ENCODE assay signal across 22 cellular contexts in the genomic region with DNA sequence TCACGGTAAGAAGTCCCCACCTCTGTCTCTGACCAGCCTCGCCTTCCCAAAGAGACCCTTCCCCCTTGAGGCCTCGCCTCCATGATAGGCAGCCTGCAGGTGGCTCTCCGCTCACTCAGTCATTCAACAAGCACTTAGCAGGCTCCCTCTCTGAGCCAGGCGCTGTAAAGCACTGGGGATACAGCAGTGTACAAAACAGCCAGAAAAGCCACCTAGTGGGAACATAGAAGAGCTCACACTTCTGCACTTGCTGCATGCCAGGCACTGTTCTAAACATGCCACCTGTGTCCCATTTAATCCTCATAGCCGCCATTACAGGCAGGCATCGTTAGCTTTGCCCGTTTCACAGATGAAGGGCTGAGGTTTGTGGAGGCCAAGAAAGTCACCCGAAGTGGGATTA. TPM values are rescaled to one million over a fixed set of nuclear protein-coding genes. Genes with fewer than 3 reads are reported as not detected.
DNase-seq lines count a peak whose midpoint lies in the region; ATAC-seq, FAIRE-seq and TF ChIP-seq lines count a peak whose summit lies in the region.
"Had no signal": no experiment of that assay in that cellular context is flagged by ENCODE, and none has a peak within 500 bp of the region (broad histone marks: within the 10 kb centered on the region; RNA-seq: fewer than 3 reads in every experiment).

No MANE protein-coding gene starts in this region.

- peaks cover 3% of the 10 kb centered on the region for H3K4me1 Mint-ChIP-seq in neural progenitor cell
- H3K4me1 Mint-ChIP-seq: activated naive CD4-positive, alpha-beta T cell treated with anti-CD3 and anti-CD28 coated beads, Interleukin-2, amount 50 U/mL, for 24 hours had no signal

- RAD21 ChIA-PET in GM12878 (lab: Charles Lee; ENCODE audit: unreplicated experiment) = interaction anchor here (0.5 to 1.4 kb wide), 2 partner anchors 100 to 221 kb away, joined by 3 to 4 read pairs; no protein-coding TSS in a partner anchor

- no peak overlapping the region for H2AFZ ChIP-seq in Loucy (ENCODE audit: low read length)
- H2AFZ ChIP-seq in GM12878 (ENCODE audit: control insufficient read depth, low read depth, low read length) = no peak overlapping the region
- no peak overlapping the region for H2AFZ ChIP-seq in neural progenitor cell (replicated peaks)
- H2AFZ ChIP-seq: hepatocyte, parathyroid adenoma had no signal

- POLR2A ChIA-PET in GM12878 (lab: Charles Lee) = interaction anchor here (0.5 to 0.6 kb wide), 2 partner anchors 14 to 155 kb away, joined by 4 read pairs; no protein-coding TSS in a partner anchor

- H3K4me1 ChIP-seq in Loucy (ENCODE audit: insufficient read depth, low read length, poor library complexity, severe bottlenecking) (no peaks in the 10 kb centered on the region), GM12878 (ENCODE audit: control insufficient read depth, insufficient read depth, low read length) (no peaks in the 10 kb centered on the region; the same call in 1 of the 2 replicates), neural progenitor cell (no peaks in the 10 kb centered on the region)
- H3K4me1 ChIP-seq: ascending aorta, Caco-2, parathyroid adenoma, sigmoid colon, tibial artery had no signal

- intact Hi-C loops in GM12878 (cut with micrococcal nuclease; ENCODE audit: unreplicated experiment) = no loop called here

- no peaks in the 10 kb centered on the region for H4K20me1 ChIP-seq in Loucy (ENCODE audit: insufficient read depth, low read length, poor library complexity, severe bottlenecking)
- no peaks in the 10 kb centered on the region for H4K20me1 ChIP-seq in GM12878 (ENCODE audit: control insufficient read depth, insufficient read depth)
- H4K20me1 ChIP-seq in neural progenitor cell (ENCODE audit: low read depth) = no peaks in the 10 kb centered on the region

- FAIRE-seq in GM12878 (lab: Jason Lieb, UNC) = no peak
- FAIRE-seq: islet of Langerhans had no signal

- no TSS peak for BruUV-seq in GM12878 (replicated peaks; lab: Mats Ljungman, UMichigan)

- no peaks in the 10 kb centered on the region for H3K27me3 ChIP-seq in Loucy (ENCODE audit: insufficient read depth, low read length, poor library complexity, severe bottlenecking)
- H3K27me3 ChIP-seq in GM12878 (replicated peaks in 1 of 2; ENCODE audit: control insufficient read depth in 2 of 2, insufficient read depth in 2 of 2, low read length in 1 of 2) = no peaks in the 10 kb centered on the region
- no peaks in the 10 kb centered on the region for H3K27me3 ChIP-seq in neural progenitor cell
- H3K27me3 ChIP-seq: ascending aorta, hepatocyte, sigmoid colon, tibial artery had no signal

- SMC1A ChIA-PET in GM12878 (lab: Charles Lee; ENCODE audit: uncharacterized antibody, unreplicated experiment) = interaction anchor here (1.5 to 2.0 kb wide), 2 partner anchors 39 to 50 kb away, joined by 3 to 4 read pairs; no protein-coding TSS in a partner anchor

- no peak overlapping the region for H3K4me3 Mint-ChIP-seq in neural progenitor cell
- H3K4me3 Mint-ChIP-seq: activated naive CD4-positive, alpha-beta T cell treated with anti-CD3 and anti-CD28 coated beads, Interleukin-2, amount 50 U/mL, for 24 hours; memory B cell; naive thymus-derived CD4-positive, alpha-beta T cell had no signal

- TF ChIP-seq EP300 in GM12878 (IDR thresholded peaks at IDR 0.05; ENCODE audit: borderline replicate concordance in 1 of 2, control insufficient read depth in 1 of 2, low read depth in 2 of 2, low read length in 2 of 2) = no peak

- peak overlapping the region; percentile 17 for H3K27ac Mint-ChIP-seq in neural progenitor cell
- H3K27ac Mint-ChIP-seq: activated naive CD4-positive, alpha-beta T cell treated with anti-CD3 and anti-CD28 coated beads, Interleukin-2, amount 50 U/mL, for 24 hours; memory B cell; naive thymus-derived CD4-positive, alpha-beta T cell had no signal

- peak; percentile 36; the same call in 2 of the 3 replicates for ATAC-seq in GM12878
- no peak for ATAC-seq in HG03108 (IDR thresholded peaks at IDR 0.05; ENCODE audit: unreplicated experiment)
- no peak for ATAC-seq in GM21737 (IDR thresholded peaks at IDR 0.05; ENCODE audit: unreplicated experiment)
- ATAC-seq: activated CD4-positive, CD25-positive, alpha-beta regulatory T cell treated with anti-CD3 and anti-CD28 coated beads, Interleukin-2, amount 50 U/mL, for 24 hours had no signal

- no peak overlapping the region for H3K4me3 ChIP-seq in Loucy (ENCODE audit: low read length, poor library complexity, severe bottlenecking)
- H3K4me3 ChIP-seq in GM12878 = no peak overlapping the region
- H3K4me3 ChIP-seq in neural progenitor cell = no peak overlapping the region
- H3K4me3 ChIP-seq: ascending aorta, hepatocyte, sigmoid colon, SK-N-MC, tibial artery had no signal

- no peak for TF ChIP-seq POLR2A in GM12878 (IDR thresholded peaks at IDR 0.05; ENCODE audit: low read depth, low read length)

- H3K36me3 ChIP-seq in Loucy (ENCODE audit: insufficient read depth, low read length) (no peaks in the 10 kb centered on the region), GM12878 (ENCODE audit: control insufficient read depth in 2 of 2, insufficient read depth in 2 of 2, low read length in 1 of 2) (no peaks in the 10 kb centered on the region), neural progenitor cell (no peaks in the 10 kb centered on the region)

- H3K36me3 Mint-ChIP-seq in neural progenitor cell = no peaks in the 10 kb centered on the region

- H3K27me3 Mint-ChIP-seq in neural progenitor cell (ENCODE audit: insufficient read depth, low read depth) = peaks cover 16% of the 10 kb centered on the region
- H3K27me3 Mint-ChIP-seq: activated naive CD4-positive, alpha-beta T cell treated with anti-CD3 and anti-CD28 coated beads, Interleukin-2, amount 50 U/mL, for 24 hours; memory B cell; naive thymus-derived CD4-positive, alpha-beta T cell had no signal

- H3K79me2 ChIP-seq in Loucy (ENCODE audit: insufficient read depth, low read length) (no peaks in the 10 kb centered on the region), GM12878 (ENCODE audit: control insufficient read depth, insufficient read depth, low read length) (no peaks in the 10 kb centered on the region), neural progenitor cell (ENCODE audit: low read depth) (no peaks in the 10 kb centered on the region)
- H3K79me2 ChIP-seq: hepatocyte, parathyroid adenoma had no signal

- H3K9ac ChIP-seq in Loucy (ENCODE audit: low read depth, low read length, poor library complexity, severe bottlenecking) (no peak overlapping the region), GM12878 (ENCODE audit: control insufficient read depth, insufficient read depth, low read length) (no peak overlapping the region), neural progenitor cell (no peak overlapping the region)
- H3K9ac ChIP-seq: parathyroid adenoma had no signal

- H3K9me3 ChIP-seq in Loucy (ENCODE audit: insufficient read depth, low read depth, low read length) (no peaks in the 10 kb centered on the region), GM12878 (replicated peaks; ENCODE audit: control insufficient read depth, insufficient read depth, low read length) (no peaks in the 10 kb centered on the region), neural progenitor cell (ENCODE audit: low read depth) (no peaks in the 10 kb centered on the region)
- H3K9me3 ChIP-seq: ascending aorta, Caco-2, sigmoid colon, tibial artery had no signal

- in situ Hi-C loops in GM12878 (cut with MboI) = no loop called here

- WGBS in GM12878 (ENCODE audit: insufficient coverage, insufficient replicate concordance, low lambda C conversion rate, missing lambda C conversion rate) = 61% methylated on average over 9 of the region's 9 CpGs

- TF ChIP-seq RAD21 in GM12878 (IDR thresholded peaks at IDR 0.05; ENCODE audit: insufficient read depth, low read depth, low read length) = no peak

- peaks cover 3% of the 10 kb centered on the region for H3K9me3 Mint-ChIP-seq in neural progenitor cell
- H3K9me3 Mint-ChIP-seq: activated naive CD4-positive, alpha-beta T cell treated with anti-CD3 and anti-CD28 coated beads, Interleukin-2, amount 50 U/mL, for 24 hours; memory B cell; naive thymus-derived CD4-positive, alpha-beta T cell had no signal

- CTCF ChIA-PET in GM12878 (lab: Yijun Ruan, JAX) = interaction anchor here (1.7 to 2.7 kb wide), 2 partner anchors 15 to 57 kb away, joined by 6 to 8 read pairs; partner anchors contain the start of gene SEMA3G

- no peak overlapping the region for H3K27ac ChIP-seq in GM12878 (ENCODE audit: control insufficient read depth, insufficient read depth)
- H3K27ac ChIP-seq in neural progenitor cell = no peak overlapping the region
- H3K27ac ChIP-seq: ascending aorta, hepatocyte, parathyroid adenoma, sigmoid colon, SK-N-MC, tibial artery had no signal

- H3F3A ChIP-seq in Loucy (ENCODE audit: low read depth) (no peaks in the 10 kb centered on the region), neural progenitor cell (ENCODE audit: low read depth) (no peaks in the 10 kb centered on the region)

- H3K4me2 ChIP-seq in Loucy (ENCODE audit: low read depth, low read length, poor library complexity, severe bottlenecking) = no peak overlapping the region
- H3K4me2 ChIP-seq in GM12878 (ENCODE audit: control insufficient read depth, insufficient read depth) = no peak overlapping the region
- no peak overlapping the region for H3K4me2 ChIP-seq in neural progenitor cell
- H3K4me2 ChIP-seq: hepatocyte had no signal

- no peaks in the 10 kb centered on the region for H3K9me2 ChIP-seq in Loucy (replicated peaks; ENCODE audit: low read depth, low read length)

- DNase-seq in GM12878 (ENCODE audit: low read depth, low spot score) (no peak), neural progenitor cell (ENCODE audit: low spot score) (no peak)
- DNase-seq in activated CD4-positive, CD25-positive, alpha-beta regulatory T cell treated with anti-CD3 and anti-CD28 coated beads, Interleukin-2, amount 50 U/mL, for 72 hours = no peak
- DNase-seq: Caco-2; cerebellar nuclear complex; naive thymus-derived CD4-positive, alpha-beta T cell; NCI-H2171 treated with DMSO at 0.1 percent for 48 hours; sigmoid colon; stimulated activated naive CD4-positive, alpha-beta T cell; tibial artery had no signal

- peak; percentile 13; the same call in 1 of the 2 replicates for TF ChIP-seq CTCF in GM12874 (IDR thresholded peaks at IDR 0.05; ENCODE audit: insufficient read depth, low read depth, low read length)
- peak; percentile 16; the same call in 1 of the 2 replicates for TF ChIP-seq CTCF in Loucy (conservative IDR thresholded peaks at IDR 0.05; ENCODE audit: low read length)
- TF ChIP-seq CTCF in GM12878 (IDR thresholded peaks at IDR 0.05 in 2 of 3, conservative IDR thresholded peaks at IDR 0.05 in 1 of 3; ENCODE audit: control insufficient read depth in 2 of 3, extremely low read depth in 1 of 3, insufficient read depth in 1 of 3, low read depth in 3 of 3, low read length in 3 of 3) = 0 out of 6 replicates have a peak, but pooled peaks of 1 of the 3 experiments have one; percentile 10
- TF ChIP-seq CTCF in neural progenitor cell (IDR thresholded peaks at IDR 0.05) = no peak

RNA-seq across cellular contexts. Expression of gene BAP1, which starts 20.9 kb away (rescaled TPM):
- total RNA-seq in GM12878 (2013; cell fraction: nucleolus; rRNA removed) = 45.9 and 52.4 TPM in 2 replicates
- total RNA-seq in GM12878 (2014; rRNA removed) (75.0 and 84.7 TPM in 2 replicates), GM12878 (2014; rRNA removed; fragmentation: Illumina TruSeq; extraction: Trizol) (34.3 and 36.4 TPM in 2 replicates), GM12878 (2021) (81.9 and 90.4 TPM in 2 replicates), neural progenitor cell (ENCODE audit: low replicate concordance) (55.5 and 102 TPM in 2 replicates)
- polyA plus RNA-seq in GM12878 (2011; ENCODE audit: low read depth) = 37.8 TPM
- polyA plus RNA-seq in GM12878 (2011; rRNA removed) (49.5 and 63.7 TPM in 2 replicates), GM12878 (2014; fragmentation: Illumina TruSeq; extraction: Trizol) (16.7 and 39.2 TPM in 2 replicates), GM12878 (2014; fragmentation: Nextera tagmentation; extraction: Ambion mirVana) (10 to 100 TPM in 1 of 2 experiments, 1 to 10 TPM in 1; 4.4 to 10.3 TPM), GM12878 (2014; rRNA removed) (63.6 and 70.2 TPM in 2 replicates), GM12878 (2016; fragmentation: Nextera tagmentation; extraction: Ambion mirVana) (10 to 100 TPM; 28.4 to 29.7 TPM)
- 64.7 and 74.1 TPM in 2 replicates for polyA plus RNA-seq in GM12878 (2011; cell fraction: cytosol; rRNA removed)
- polyA plus RNA-seq in GM12878 (2011; cell fraction: nucleus; rRNA removed) = 281 and 297 TPM in 2 replicates
- polyA plus RNA-seq in GM12878 (2012) = 49.3 and 70.7 TPM in 2 replicates
- 50.7 and 62.3 TPM in 2 replicates for polyA minus RNA-seq in GM12878 (2011; rRNA and poly(A)+ RNA removed)
- polyA minus RNA-seq in GM12878 (2011; cell fraction: cytosol; rRNA and poly(A)+ RNA removed) = 21.0 and 24.1 TPM in 2 replicates
- 50.4 and 70.7 TPM in 2 replicates for polyA minus RNA-seq in GM12878 (2011; cell fraction: nucleus; rRNA and poly(A)+ RNA removed)

RNA-seq across cellular contexts. Expression of gene PHF7, which starts 21.5 kb away (rescaled TPM):
- 10.5 and 11.4 TPM in 2 replicates for total RNA-seq in GM12878 (2013; cell fraction: nucleolus; rRNA removed)
- total RNA-seq in GM12878 (2014; rRNA removed) = 7.7 and 7.8 TPM in 2 replicates
- total RNA-seq in GM12878 (2014; rRNA removed; fragmentation: Illumina TruSeq; extraction: Trizol) = 7.7 and 8.0 TPM in 2 replicates
- total RNA-seq in GM12878 (2021) = 7.0 and 7.6 TPM in 2 replicates
- polyA plus RNA-seq in GM12878 (2011; ENCODE audit: low read depth) = 2.1 TPM
- polyA plus RNA-seq in GM12878 (2011; rRNA removed) = 11.1 and 14.7 TPM in 2 replicates
- 6.8 and 7.5 TPM in 2 replicates for polyA plus RNA-seq in GM12878 (2011; cell fraction: cytosol; rRNA removed)
- polyA plus RNA-seq in GM12878 (2011; cell fraction: nucleus; rRNA removed) = 17.2 and 18.8 TPM in 2 replicates
- 4.4 and 6.0 TPM in 2 replicates for polyA plus RNA-seq in GM12878 (2012)
- polyA plus RNA-seq in GM12878 (2014; fragmentation: Illumina TruSeq; extraction: Trizol) = 7.5 and 8.3 TPM in 2 replicates
- 1 to 10 TPM; 1.3 to 3.4 TPM for polyA plus RNA-seq in GM12878 (2014; fragmentation: Nextera tagmentation; extraction: Ambion mirVana)
- 6.5 and 11.1 TPM in 2 replicates for polyA plus RNA-seq in GM12878 (2014; rRNA removed)
- polyA plus RNA-seq in GM12878 (2016; fragmentation: Nextera tagmentation; extraction: Ambion mirVana) = 10 to 100 TPM in 1 of 2 experiments, 1 to 10 TPM in 1; 9.8 to 12.8 TPM
- 7.3 and 9.6 TPM in 2 replicates for polyA minus RNA-seq in GM12878 (2011; rRNA and poly(A)+ RNA removed)
- polyA minus RNA-seq in GM12878 (2011; cell fraction: cytosol; rRNA and poly(A)+ RNA removed) = 2.8 and 3.9 TPM in 2 replicates
- polyA minus RNA-seq in GM12878 (2011; cell fraction: nucleus; rRNA and poly(A)+ RNA removed) = 4.8 and 7.3 TPM in 2 replicates
- 9.9 and 13.0 TPM in 2 replicates for total RNA-seq in neural progenitor cell (ENCODE audit: low replicate concordance)
- total RNA-seq: ascending aorta had no signal

RNA-seq across cellular contexts. Expression of gene SEMA3G, which starts 56.0 kb away (rescaled TPM):
- 0.15 TPM in 1 of 2 replicates, not detected in the other for total RNA-seq in GM12878 (2013; cell fraction: nucleolus; rRNA removed)
- total RNA-seq in GM12878 (2014; rRNA removed) (0.05 TPM in 1 of 2 replicates, not detected in the other), GM12878 (2014; rRNA removed; fragmentation: Illumina TruSeq; extraction: Trizol) (not detected in 2 replicates), GM12878 (2021) (0.27 TPM in 1 of 2 replicates, not detected in the other), neural progenitor cell (ENCODE audit: low replicate concordance) (0.79 and 3.4 TPM in 2 replicates)
- not detected for polyA plus RNA-seq in GM12878 (2011; ENCODE audit: low read depth)
- polyA plus RNA-seq in GM12878 (2011; rRNA removed) (not detected in 2 replicates), GM12878 (2014; fragmentation: Illumina TruSeq; extraction: Trizol) (0.03 TPM in 1 of 2 replicates, not detected in the other), GM12878 (2014; fragmentation: Nextera tagmentation; extraction: Ambion mirVana) (not detected), GM12878 (2014; rRNA removed) (0.04 TPM in 1 of 2 replicates, not detected in the other), GM12878 (2016; fragmentation: Nextera tagmentation; extraction: Ambion mirVana) (not detected)
- not detected in 2 replicates for polyA plus RNA-seq in GM12878 (2011; cell fraction: cytosol; rRNA removed)
- polyA plus RNA-seq in GM12878 (2011; cell fraction: nucleus; rRNA removed) = not detected in 2 replicates
- not detected in 2 replicates for polyA plus RNA-seq in GM12878 (2012)
- not detected in 2 replicates for polyA minus RNA-seq in GM12878 (2011; rRNA and poly(A)+ RNA removed)
- not detected in 2 replicates for polyA minus RNA-seq in GM12878 (2011; cell fraction: cytosol; rRNA and poly(A)+ RNA removed)
- not detected in 2 replicates for polyA minus RNA-seq in GM12878 (2011; cell fraction: nucleus; rRNA and poly(A)+ RNA removed)
- polyA plus RNA-seq: naive thymus-derived CD4-positive, alpha-beta T cell had no signal
